Comparison of ENCODE assay signal across 1 cellular context in the genomic region with DNA sequence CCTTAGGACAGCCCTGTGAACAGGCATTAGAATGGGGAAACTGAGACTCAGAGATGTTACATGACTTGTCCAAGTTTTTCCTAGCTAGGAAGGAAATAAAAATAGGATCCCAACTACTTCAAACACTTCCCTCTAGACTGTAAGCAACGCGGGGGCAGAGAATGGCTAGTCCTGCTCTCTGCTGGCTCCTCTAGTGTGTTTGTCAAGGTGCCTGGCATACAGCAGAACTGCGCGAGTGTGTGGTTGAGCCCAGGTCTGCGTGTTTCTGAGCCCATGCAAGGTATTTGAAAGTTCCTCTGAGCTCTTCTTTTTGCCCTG.
TF ChIP-seq lines count a peak whose summit lies in the region.

No MANE protein-coding gene starts in this region.

TF ChIP-seq in SK-N-SH, 30 proteins besides CTCF, POLR2A, EP300 and RAD21 (continued from another document):
- TF ChIP-seq, protein P1, sequence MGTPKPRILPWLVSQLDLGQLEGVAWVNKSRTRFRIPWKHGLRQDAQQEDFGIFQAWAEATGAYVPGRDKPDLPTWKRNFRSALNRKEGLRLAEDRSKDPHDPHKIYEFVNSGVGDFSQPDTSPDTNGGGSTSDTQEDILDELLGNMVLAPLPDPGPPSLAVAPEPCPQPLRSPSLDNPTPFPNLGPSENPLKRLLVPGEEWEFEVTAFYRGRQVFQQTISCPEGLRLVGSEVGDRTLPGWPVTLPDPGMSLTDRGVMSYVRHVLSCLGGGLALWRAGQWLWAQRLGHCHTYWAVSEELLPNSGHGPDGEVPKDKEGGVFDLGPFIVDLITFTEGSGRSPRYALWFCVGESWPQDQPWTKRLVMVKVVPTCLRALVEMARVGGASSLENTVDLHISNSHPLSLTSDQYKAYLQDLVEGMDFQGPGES (IDR thresholded peaks at IDR 0.05; ENCODE audit: low read depth, low read length), result no peak
- no peak for TF ChIP-seq RCOR1 (IDR thresholded peaks at IDR 0.05; ENCODE audit: low read length)
- no peak for TF ChIP-seq FOXM1 (IDR thresholded peaks at IDR 0.05; ENCODE audit: low read depth)
- TF ChIP-seq EZH2phosphoT487 (IDR thresholded peaks at IDR 0.05; ENCODE audit: borderline replicate concordance, low read depth), result no peak
- no peak for TF ChIP-seq YY1 (IDR thresholded peaks at IDR 0.05; ENCODE audit: low read depth)
- no peak for TF ChIP-seq CHD2 (IDR thresholded peaks at IDR 0.05; ENCODE audit: low read length, partially characterized antibody)
- no peak for TF ChIP-seq GABPA (IDR thresholded peaks at IDR 0.05; ENCODE audit: low read depth)
- no peak for TF ChIP-seq TCF12 (IDR thresholded peaks at IDR 0.05)
TF ChIP-seq in SK-N-SH: peak in this region for 0.
